19 cellular contexts compared by ENCODE assay signal in genomic region chr7:130877676-130878305, GRCh38.
DNase-seq lines count a peak whose midpoint lies in the region; ATAC-seq, FAIRE-seq and TF ChIP-seq lines count a peak whose summit lies in the region.
"Had no signal": no experiment of that assay in that cellular context is flagged by ENCODE, and none has a peak within 500 bp of the region (broad histone marks: within the 10 kb centered on the region; RNA-seq: fewer than 3 reads in every experiment).

No MANE protein-coding gene starts in this region.

- peaks cover 5% of the 10 kb centered on the region for H3K4me1 ChIP-seq in endodermal cell (ENCODE audit: control insufficient read depth, insufficient read depth, low read length)
- H3K4me1 ChIP-seq: Caco-2 had no signal

- H3K27me3 Mint-ChIP-seq in stimulated activated naive CD8-positive, alpha-beta T cell treated with anti-CD3 and anti-CD28 coated beads, Interleukin-15, Interleukin-2, amounts not matched to agents 100 ng/mL and 50 ng/mL, for 24 hours: no peaks in the 10 kb centered on the region
- H3K27me3 Mint-ChIP-seq in stimulated activated naive CD8-positive, alpha-beta T cell treated with anti-CD3 and anti-CD28 coated beads, Interleukin-15, amount 100 ng/mL, for 72 hours: no peaks in the 10 kb centered on the region
- no peaks in the 10 kb centered on the region for H3K27me3 Mint-ChIP-seq in endodermal cell (ENCODE audit: insufficient read depth)

- H3K9me3 Mint-ChIP-seq in stimulated activated naive CD8-positive, alpha-beta T cell treated with anti-CD3 and anti-CD28 coated beads, Interleukin-15, Interleukin-2, amounts not matched to agents 100 ng/mL and 50 ng/mL, for 24 hours: no peaks in the 10 kb centered on the region
- no peaks in the 10 kb centered on the region for H3K9me3 Mint-ChIP-seq in stimulated activated naive CD8-positive, alpha-beta T cell treated with anti-CD3 and anti-CD28 coated beads, Interleukin-15, amount 100 ng/mL, for 72 hours
- no peaks in the 10 kb centered on the region for H3K9me3 Mint-ChIP-seq in endodermal cell
- H3K9me3 Mint-ChIP-seq: mesothelial cell of epicardium had no signal

- DNase-seq in stimulated activated naive CD8-positive, alpha-beta T cell treated with anti-CD3 and anti-CD28 coated beads, Interleukin-15, amount 100 ng/mL, for 72 hours: no peak
- DNase-seq in RKO (ENCODE audit: low spot score) (peak; percentile 53), endodermal cell (no peak), GM19239 (ENCODE audit: insufficient read length, low spot score) (no peak), NCI-H2196 treated with DMSO at 0.1 percent for 48 hours (lab: John Stamatoyannopoulos, UW; ENCODE audit: unreplicated experiment) (no peak), SKM-1 treated with dmso at 0.1 percent for 144 hours (lab: John Stamatoyannopoulos, UW; ENCODE audit: unreplicated experiment) (no peak)
- DNase-seq: Caco-2; effector memory CD4-positive, alpha-beta T cell; EL; NCI-H1092; NCI-H2029; NCI-H446 treated with DMSO at 0.1 percent for 48 hours; stimulated activated CD8-positive, alpha-beta memory T cell treated with anti-CD3 and anti-CD28 coated beads, Interleukin-4, amount 100 ng/mL, for 48 hours; SW 1271; testis had no signal

- no peak overlapping the region for H3K4me3 ChIP-seq in endodermal cell (ENCODE audit: low read length)
- H3K4me3 ChIP-seq: ascending aorta, testis had no signal

- no peaks in the 10 kb centered on the region for H3K36me3 ChIP-seq in endodermal cell (ENCODE audit: control insufficient read depth, insufficient read depth, low read length)

- H3K27ac Mint-ChIP-seq in stimulated activated naive CD8-positive, alpha-beta T cell treated with anti-CD3 and anti-CD28 coated beads, Interleukin-15, Interleukin-2, amounts not matched to agents 100 ng/mL and 50 ng/mL, for 24 hours: peak overlapping the region; percentile 38
- peak overlapping the region in 1 of 2 donors; percentile 74 for H3K27ac Mint-ChIP-seq in stimulated activated naive CD8-positive, alpha-beta T cell treated with anti-CD3 and anti-CD28 coated beads, Interleukin-15, amount 100 ng/mL, for 72 hours
- H3K27ac Mint-ChIP-seq in endodermal cell: no peak overlapping the region
- H3K27ac Mint-ChIP-seq: mesothelial cell of epicardium had no signal

- no peak overlapping the region for H3K4me3 Mint-ChIP-seq in stimulated activated naive CD8-positive, alpha-beta T cell treated with anti-CD3 and anti-CD28 coated beads, Interleukin-15, Interleukin-2, amounts not matched to agents 100 ng/mL and 50 ng/mL, for 24 hours
- no peak overlapping the region for H3K4me3 Mint-ChIP-seq in stimulated activated naive CD8-positive, alpha-beta T cell treated with anti-CD3 and anti-CD28 coated beads, Interleukin-15, amount 100 ng/mL, for 72 hours
- no peak overlapping the region for H3K4me3 Mint-ChIP-seq in endodermal cell
- H3K4me3 Mint-ChIP-seq: mesothelial cell of epicardium had no signal

- H3K27ac ChIP-seq in endodermal cell (ENCODE audit: low read depth, low read length): peak overlapping the region; percentile 89
- H3K27ac ChIP-seq: ascending aorta, KMS-11 had no signal

- ATAC-seq in stimulated activated naive CD8-positive, alpha-beta T cell treated with anti-CD3 and anti-CD28 coated beads, Interleukin-15, amount 100 ng/mL, for 72 hours: no peak

- peaks cover 89% of the 10 kb centered on the region for H3K36me3 Mint-ChIP-seq in stimulated activated naive CD8-positive, alpha-beta T cell treated with anti-CD3 and anti-CD28 coated beads, Interleukin-15, Interleukin-2, amounts not matched to agents 100 ng/mL and 50 ng/mL, for 24 hours (ENCODE audit: low read depth)
- no peaks in the 10 kb centered on the region for H3K36me3 Mint-ChIP-seq in endodermal cell (ENCODE audit: low read depth)
- H3K36me3 Mint-ChIP-seq: mesothelial cell of epicardium had no signal

- H3K4me1 Mint-ChIP-seq in stimulated activated naive CD8-positive, alpha-beta T cell treated with anti-CD3 and anti-CD28 coated beads, Interleukin-15, Interleukin-2, amounts not matched to agents 100 ng/mL and 50 ng/mL, for 24 hours (ENCODE audit: low read depth): peaks cover 37% of the 10 kb centered on the region
- peaks cover 48% of the 10 kb centered on the region for H3K4me1 Mint-ChIP-seq in stimulated activated naive CD8-positive, alpha-beta T cell treated with anti-CD3 and anti-CD28 coated beads, Interleukin-15, amount 100 ng/mL, for 72 hours
- H3K4me1 Mint-ChIP-seq in endodermal cell: peaks cover 11% of the 10 kb centered on the region

- no peak overlapping the region for H3K9ac ChIP-seq in endodermal cell (ENCODE audit: extremely low read depth, low read length, poor library complexity, severe bottlenecking)
- H3K9ac ChIP-seq: KMS-11 had no signal

- 82 to 89% methylated on average over 9 to 11 of the region's 11 CpGs for WGBS in endodermal cell (ENCODE audit: insufficient coverage in 1 of 2, insufficient read length in 1 of 2), 2 experiments

- TF ChIP-seq CTCF in endodermal cell (conservative IDR thresholded peaks at IDR 0.05): no peak

- no peaks in the 10 kb centered on the region for H3K9me3 ChIP-seq in endodermal cell (ENCODE audit: control insufficient read depth, low read length)
- H3K9me3 ChIP-seq: ascending aorta, Caco-2, testis had no signal

- H3K27me3 ChIP-seq in endodermal cell (ENCODE audit: control insufficient read depth, insufficient read depth, low read length, poor library complexity, severe bottlenecking): no peaks in the 10 kb centered on the region
- H3K27me3 ChIP-seq: ascending aorta, testis had no signal

- FAIRE-seq in GM19239 (lab: Jason Lieb, UNC): no peak
